In genomic region chr2:27085062-27085669, GRCh38 we compare ENCODE assay signal across 2 cellular contexts.
TF ChIP-seq lines count a peak whose summit lies in the region.

No MANE protein-coding gene starts in this region.

TF ChIP-seq in GM12878, 131 proteins besides CTCF, POLR2A, EP300 and RAD21:
- no peak for TF ChIP-seq NBN (IDR thresholded peaks at IDR 0.05)
- TF ChIP-seq SUZ12 (IDR thresholded peaks at IDR 0.05; ENCODE audit: unreplicated experiment) = no peak
- peak; percentile 80 for TF ChIP-seq ZNF24 (IDR thresholded peaks at IDR 0.05)
- no peak for TF ChIP-seq CBX5 (IDR thresholded peaks at IDR 0.05; ENCODE audit: low read depth)
- no peak for TF ChIP-seq SMAD5 (IDR thresholded peaks at IDR 0.05; ENCODE audit: low read depth)

TF ChIP-seq in liver, 16 proteins besides CTCF, POLR2A, EP300 and RAD21:
- TF ChIP-seq FOXA1 (IDR thresholded peaks at IDR 0.05) = no peak
- TF ChIP-seq ATF3 (IDR thresholded peaks at IDR 0.05) = no peak
- no peak for TF ChIP-seq EGR1 (IDR thresholded peaks at IDR 0.05; ENCODE audit: low read depth in 2 of 2)
- no peak for TF ChIP-seq GABPA (IDR thresholded peaks at IDR 0.05 in 1 of 2, conservative IDR thresholded peaks at IDR 0.05 in 1 of 2)
- no peak for TF ChIP-seq HNF4G (IDR thresholded peaks at IDR 0.05)
- TF ChIP-seq FOXA2 (IDR thresholded peaks at IDR 0.05) = no peak
- TF ChIP-seq SP1 (IDR thresholded peaks at IDR 0.05) = no peak
- TF ChIP-seq MAX (IDR thresholded peaks at IDR 0.05) = no peak
- TF ChIP-seq RXRA (IDR thresholded peaks at IDR 0.05) = no peak
- no peak for TF ChIP-seq JUND (IDR thresholded peaks at IDR 0.05)
- no peak for TF ChIP-seq TAF1 (conservative IDR thresholded peaks at IDR 0.05)
- TF ChIP-seq REST (IDR thresholded peaks at IDR 0.05) = no peak
- TF ChIP-seq ZBTB33 (IDR thresholded peaks at IDR 0.05) = no peak
- no peak for TF ChIP-seq YY1 (IDR thresholded peaks at IDR 0.05)
- TF ChIP-seq HNF4A (conservative IDR thresholded peaks at IDR 0.05) = no peak
- TF ChIP-seq NR2F2 (IDR thresholded peaks at IDR 0.05) = no peak
TF ChIP-seq in liver: peak in this region for 0.
